Comparison of ENCODE assay signal across 1 cellular context in the genomic region with DNA sequence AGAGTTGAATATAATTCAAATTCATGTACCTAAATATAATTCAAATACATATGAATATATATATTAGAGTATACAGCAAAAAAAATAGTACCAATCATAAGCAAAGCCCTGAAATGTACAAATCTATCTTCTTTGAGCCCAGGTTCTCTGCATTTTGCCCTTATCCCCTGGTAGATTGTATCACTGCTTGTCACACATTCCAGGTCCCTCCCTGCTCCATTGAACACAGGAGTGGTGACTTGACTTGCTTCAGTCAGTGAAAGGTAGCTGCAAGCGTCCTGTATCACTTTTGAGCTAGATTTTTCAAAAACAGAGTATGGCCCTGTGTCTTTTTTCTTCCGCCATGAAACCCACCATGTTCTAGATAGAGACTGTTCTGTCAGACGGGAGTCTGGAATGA.
TF ChIP-seq lines count a peak whose summit lies in the region.

No MANE protein-coding gene starts in this region.

TF ChIP-seq in IMR-90, 13 proteins besides CTCF, POLR2A, EP300 and RAD21 (continued from another document):
- TF ChIP-seq FOS (IDR thresholded peaks at IDR 0.05; ENCODE audit: low read depth, low read length) (no peak), CHD1 (IDR thresholded peaks at IDR 0.05; ENCODE audit: low read depth, low read length) (no peak)
